Comparison of ENCODE assay signal across 8 cellular contexts in genomic region chr5:38831909-38832308, GRCh38. TPM values are rescaled to one million over a fixed set of nuclear protein-coding genes. Genes with fewer than 3 reads are reported as not detected.
DNase-seq lines count a peak whose midpoint lies in the region; ATAC-seq, FAIRE-seq and TF ChIP-seq lines count a peak whose summit lies in the region.

No MANE protein-coding gene starts in this region.

- H3K27ac Mint-ChIP-seq in astrocyte (ENCODE audit: unreplicated experiment) = no peak overlapping the region
- H3K27ac Mint-ChIP-seq in activated CD4-positive, alpha-beta memory T cell treated with anti-CD3 and anti-CD28 coated beads, Interleukin-2, amount 10 ng/mL, durations not matched to agents 7 days and 5 days = no peak overlapping the region

- no peaks in the 10 kb centered on the region for H3K9me3 Mint-ChIP-seq in astrocyte (ENCODE audit: unreplicated experiment)
- peaks cover 6% of the 10 kb centered on the region for H3K9me3 Mint-ChIP-seq in activated CD4-positive, alpha-beta memory T cell treated with anti-CD3 and anti-CD28 coated beads, Interleukin-2, amount 10 ng/mL, durations not matched to agents 7 days and 5 days

- H3K4me1 Mint-ChIP-seq in astrocyte (ENCODE audit: low read depth, unreplicated experiment) = peaks cover 8% of the 10 kb centered on the region
- H3K4me1 Mint-ChIP-seq in activated CD4-positive, alpha-beta memory T cell treated with anti-CD3 and anti-CD28 coated beads, Interleukin-2, amount 10 ng/mL, durations not matched to agents 7 days and 5 days = peaks cover 28% of the 10 kb centered on the region

- no peak for FAIRE-seq in astrocyte (lab: Jason Lieb, UNC)
- no peak for FAIRE-seq in small intestine (lab: Jason Lieb, UNC)

- H3K36me3 Mint-ChIP-seq in astrocyte (ENCODE audit: low read depth, unreplicated experiment) = peaks cover 7% of the 10 kb centered on the region
- H3K36me3 Mint-ChIP-seq in activated CD4-positive, alpha-beta memory T cell treated with anti-CD3 and anti-CD28 coated beads, Interleukin-2, amount 10 ng/mL, durations not matched to agents 7 days and 5 days (ENCODE audit: low read depth) = peaks cover 10% of the 10 kb centered on the region

- 30 to 35% (median 32%) methylated on average over 3 of the region's 3 CpGs for WGBS in small intestine, 3 donors

- H3K4me3 ChIP-seq in astrocyte (ENCODE audit: insufficient read depth, low read depth, low read length) (no peak overlapping the region), small intestine (ENCODE audit: low read depth in 1 of 2, low read length in 2 of 2) (no peak overlapping the region)

- TF ChIP-seq CTCF in astrocyte (IDR thresholded peaks at IDR 0.05; ENCODE audit: insufficient read depth, low read depth, low read length) = peak; percentile 38

- peaks cover 15% of the 10 kb centered on the region for H4K20me1 ChIP-seq in astrocyte (ENCODE audit: insufficient read depth, low read length)

- CTCF ChIA-PET in activated CD4-positive, alpha-beta memory T cell treated with anti-CD3 and anti-CD28 coated beads, Interleukin-2, amount 10 ng/mL, durations not matched to agents 7 days and 5 days (lab: Charles Lee) = interaction anchor here (0.6 to 0.8 kb wide), 4 partner anchors 19 to 1437 kb away, joined by 3 to 5 read pairs (median 3); no protein-coding TSS in a partner anchor

- H3K27ac ChIP-seq in astrocyte (ENCODE audit: low read depth, low read length) (no peak overlapping the region), small intestine (ENCODE audit: low read depth in 1 of 2, low read length in 1 of 2) (no peak overlapping the region)

- H3K4me3 Mint-ChIP-seq in astrocyte (ENCODE audit: unreplicated experiment) = no peak overlapping the region
- H3K4me3 Mint-ChIP-seq in activated CD4-positive, alpha-beta memory T cell treated with anti-CD3 and anti-CD28 coated beads, Interleukin-2, amount 10 ng/mL, durations not matched to agents 7 days and 5 days = no peak overlapping the region

- no peak for ATAC-seq in HG03565 (IDR thresholded peaks at IDR 0.05; ENCODE audit: unreplicated experiment)

- H3K79me2 ChIP-seq in astrocyte (ENCODE audit: insufficient read depth, low read length) = peaks cover 5% of the 10 kb centered on the region

- POLR2A ChIA-PET in activated CD4-positive, alpha-beta memory T cell treated with anti-CD3 and anti-CD28 coated beads, Interleukin-2, amount 10 ng/mL, durations not matched to agents 7 days and 5 days (lab: Charles Lee) = no interaction called here

- H3K27me3 Mint-ChIP-seq in astrocyte (ENCODE audit: low read depth, unreplicated experiment) = no peaks in the 10 kb centered on the region
- peaks cover 16% of the 10 kb centered on the region for H3K27me3 Mint-ChIP-seq in activated CD4-positive, alpha-beta memory T cell treated with anti-CD3 and anti-CD28 coated beads, Interleukin-2, amount 10 ng/mL, durations not matched to agents 7 days and 5 days

- peak; percentile 27 for DNase-seq in DMS114 treated with DMSO at 0.1 percent for 48 hours (lab: John Stamatoyannopoulos, UW; ENCODE audit: unreplicated experiment)
- peak; percentile 44 for DNase-seq in KBM-7
- peak; percentile 37 for DNase-seq in astrocyte (ENCODE audit: low read depth)
- DNase-seq in medulla oblongata (ENCODE audit: extremely low spot score) = peak; percentile 40
- DNase-seq in small intestine = no peak
- DNase-seq in activated CD4-positive, alpha-beta memory T cell treated with anti-CD3 and anti-CD28 coated beads, Interleukin-2, amount 10 ng/mL, durations not matched to agents 7 days and 5 days = no peak
- DNase-seq in GOT3 (lab: John Stamatoyannopoulos, UW) = no peak

- H3K36me3 ChIP-seq in astrocyte (ENCODE audit: insufficient read depth, low read length) = no peaks in the 10 kb centered on the region
- H3K36me3 ChIP-seq in small intestine (ENCODE audit: control insufficient read depth in 2 of 2, insufficient read depth in 2 of 2, low read length in 2 of 2) = no peaks in the 10 kb centered on the region

- H3K27me3 ChIP-seq in astrocyte (ENCODE audit: insufficient read depth, low read length) = no peaks in the 10 kb centered on the region
- H3K27me3 ChIP-seq in small intestine (ENCODE audit: control insufficient read depth in 2 of 2, insufficient read depth in 2 of 2, low read length in 2 of 2) = no peaks in the 10 kb centered on the region

- no peak overlapping the region for H2AFZ ChIP-seq in astrocyte (ENCODE audit: low read depth, low read length)

- H3K9me3 ChIP-seq in astrocyte (ENCODE audit: insufficient read depth, low read depth, low read length) = no peaks in the 10 kb centered on the region
- no peaks in the 10 kb centered on the region for H3K9me3 ChIP-seq in small intestine (ENCODE audit: control insufficient read depth, low read depth)

- in situ Hi-C loops in KBM-7 (cut with MboI; ENCODE audit: low pct_unique_long_range_greater_than_20kb, low sequenced_read_pairs) = loop anchor here (25.0 kb wide), 1 partner anchor 255 kb away; no protein-coding TSS in a partner anchor

- H3K9ac ChIP-seq in astrocyte (ENCODE audit: low read length) = no peak overlapping the region

- H3K4me1 ChIP-seq in astrocyte (ENCODE audit: insufficient read depth, low read length) (peaks cover 3% of the 10 kb centered on the region), small intestine (ENCODE audit: control insufficient read depth in 2 of 2, insufficient read depth in 1 of 2, low read depth in 1 of 2, low read length in 1 of 2) (no peaks in the 10 kb centered on the region)

- no peak overlapping the region for H3K4me2 ChIP-seq in astrocyte (ENCODE audit: low read length)

RNA-seq across cellular contexts. Expression of gene OSMR, which starts 13.9 kb away (rescaled TPM):
- 38.6 and 39.2 TPM in 2 replicates for total RNA-seq in astrocyte
- polyA plus RNA-seq in small intestine = 1 to 10 TPM in 1 of 3 donors, under 1 TPM in 2; 0.22 to 9.2 (median 0.54) TPM
- total RNA-seq in activated CD4-positive, alpha-beta memory T cell treated with anti-CD3 and anti-CD28 coated beads, Interleukin-2, amount 10 ng/mL, durations not matched to agents 7 days and 5 days = not detected

Comparison
In these comparisons a context has a peak if more than half of its experiments do, and no peak if none do; other contexts are left out.
1. DNase-seq: peak in DMS114 treated with DMSO at 0.1 percent for 48 hours (single experiment), KBM-7 (single experiment), astrocyte (single experiment) and medulla oblongata (single experiment); none in small intestine (single experiment), activated CD4-positive, alpha-beta memory T cell treated with anti-CD3 and anti-CD28 coated beads, Interleukin-2, amount 10 ng/mL, durations not matched to agents 7 days and 5 days (single experiment) and GOT3 (single experiment).
2. RNA of gene OSMR, which starts 13.9 kb away (total RNA-seq): 38.6 to 39.2 TPM in astrocyte; not detected in activated CD4-positive, alpha-beta memory T cell treated with anti-CD3 and anti-CD28 coated beads, Interleukin-2, amount 10 ng/mL, durations not matched to agents 7 days and 5 days; every median in the first group is over 10 times any median in the second.